Comparison of ENCODE assay signal across 2 cellular contexts in the genomic region with DNA sequence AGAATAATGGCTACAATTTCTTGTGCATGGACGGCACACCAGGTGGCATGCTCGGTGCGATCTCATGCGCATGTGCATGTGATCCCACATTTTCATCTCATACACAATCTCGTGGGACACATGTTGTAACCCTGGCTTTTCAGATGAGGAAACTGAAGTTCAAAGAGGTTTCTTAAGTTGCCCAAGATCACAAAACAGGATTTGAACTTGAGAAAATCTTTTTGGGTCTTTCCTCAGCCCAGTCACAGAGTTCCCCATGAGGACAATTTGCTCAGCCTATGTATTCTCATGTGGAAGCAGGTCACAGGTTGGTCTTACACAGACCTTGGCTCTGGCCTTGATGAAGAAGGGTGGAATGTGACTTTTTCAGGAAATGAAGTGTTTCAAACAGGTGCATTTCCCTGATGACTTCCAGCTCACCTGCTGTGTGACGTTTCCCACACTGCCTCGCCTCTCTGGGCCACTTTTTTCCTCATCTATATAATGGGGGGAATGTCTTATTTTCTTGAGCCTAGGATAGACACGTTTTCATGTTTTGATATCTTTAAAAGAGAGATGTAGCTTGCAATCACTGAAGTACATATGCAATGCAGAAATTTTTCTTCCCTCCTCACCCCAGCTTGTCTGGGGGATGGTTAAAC.
TF ChIP-seq lines count a peak whose summit lies in the region.

No MANE protein-coding gene starts in this region.

TF ChIP-seq in IMR-90, 13 proteins besides CTCF, POLR2A, EP300 and RAD21 (continued from another document):
- TF ChIP-seq, protein P1, sequence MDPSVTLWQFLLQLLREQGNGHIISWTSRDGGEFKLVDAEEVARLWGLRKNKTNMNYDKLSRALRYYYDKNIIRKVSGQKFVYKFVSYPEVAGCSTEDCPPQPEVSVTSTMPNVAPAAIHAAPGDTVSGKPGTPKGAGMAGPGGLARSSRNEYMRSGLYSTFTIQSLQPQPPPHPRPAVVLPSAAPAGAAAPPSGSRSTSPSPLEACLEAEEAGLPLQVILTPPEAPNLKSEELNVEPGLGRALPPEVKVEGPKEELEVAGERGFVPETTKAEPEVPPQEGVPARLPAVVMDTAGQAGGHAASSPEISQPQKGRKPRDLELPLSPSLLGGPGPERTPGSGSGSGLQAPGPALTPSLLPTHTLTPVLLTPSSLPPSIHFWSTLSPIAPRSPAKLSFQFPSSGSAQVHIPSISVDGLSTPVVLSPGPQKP (IDR thresholded peaks at IDR 0.05; ENCODE audit: borderline replicate concordance, low read depth, low read length) = no peak
- TF ChIP-seq SMC3 (IDR thresholded peaks at IDR 0.05; ENCODE audit: low read depth, low read length) = no peak
- TF ChIP-seq NFE2L2 (IDR thresholded peaks at IDR 0.05; ENCODE audit: low read depth, low read length) = no peak
- no peak for TF ChIP-seq BHLHE40 (IDR thresholded peaks at IDR 0.05; ENCODE audit: low read depth, low read length)
- TF ChIP-seq RFX5 (IDR thresholded peaks at IDR 0.05; ENCODE audit: low read depth, low read length) = no peak
- TF ChIP-seq CHD1 (IDR thresholded peaks at IDR 0.05; ENCODE audit: low read depth, low read length) = no peak
- TF ChIP-seq, protein P2, sequence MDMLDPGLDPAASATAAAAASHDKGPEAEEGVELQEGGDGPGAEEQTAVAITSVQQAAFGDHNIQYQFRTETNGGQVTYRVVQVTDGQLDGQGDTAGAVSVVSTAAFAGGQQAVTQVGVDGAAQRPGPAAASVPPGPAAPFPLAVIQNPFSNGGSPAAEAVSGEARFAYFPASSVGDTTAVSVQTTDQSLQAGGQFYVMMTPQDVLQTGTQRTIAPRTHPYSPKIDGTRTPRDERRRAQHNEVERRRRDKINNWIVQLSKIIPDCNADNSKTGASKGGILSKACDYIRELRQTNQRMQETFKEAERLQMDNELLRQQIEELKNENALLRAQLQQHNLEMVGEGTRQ (IDR thresholded peaks at IDR 0.05; ENCODE audit: low read depth, low read length) = no peak
TF ChIP-seq in IMR-90: peak in this region for 0.

TF ChIP-seq in HEK293T, 16 proteins besides CTCF, POLR2A, EP300 and RAD21 (continued from another document):
- TF ChIP-seq, protein P3, sequence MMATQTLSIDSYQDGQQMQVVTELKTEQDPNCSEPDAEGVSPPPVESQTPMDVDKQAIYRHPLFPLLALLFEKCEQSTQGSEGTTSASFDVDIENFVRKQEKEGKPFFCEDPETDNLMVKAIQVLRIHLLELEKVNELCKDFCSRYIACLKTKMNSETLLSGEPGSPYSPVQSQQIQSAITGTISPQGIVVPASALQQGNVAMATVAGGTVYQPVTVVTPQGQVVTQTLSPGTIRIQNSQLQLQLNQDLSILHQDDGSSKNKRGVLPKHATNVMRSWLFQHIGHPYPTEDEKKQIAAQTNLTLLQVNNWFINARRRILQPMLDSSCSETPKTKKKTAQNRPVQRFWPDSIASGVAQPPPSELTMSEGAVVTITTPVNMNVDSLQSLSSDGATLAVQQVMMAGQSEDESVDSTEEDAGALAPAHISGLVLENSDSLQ (IDR thresholded peaks at IDR 0.05) = no peak
- no peak for TF ChIP-seq ZNF384 (IDR thresholded peaks at IDR 0.05)
- no peak for TF ChIP-seq CTBP1 (IDR thresholded peaks at IDR 0.05; ENCODE audit: borderline replicate concordance)
- no peak for TF ChIP-seq NFRKB (IDR thresholded peaks at IDR 0.05)
